In the genomic region with DNA sequence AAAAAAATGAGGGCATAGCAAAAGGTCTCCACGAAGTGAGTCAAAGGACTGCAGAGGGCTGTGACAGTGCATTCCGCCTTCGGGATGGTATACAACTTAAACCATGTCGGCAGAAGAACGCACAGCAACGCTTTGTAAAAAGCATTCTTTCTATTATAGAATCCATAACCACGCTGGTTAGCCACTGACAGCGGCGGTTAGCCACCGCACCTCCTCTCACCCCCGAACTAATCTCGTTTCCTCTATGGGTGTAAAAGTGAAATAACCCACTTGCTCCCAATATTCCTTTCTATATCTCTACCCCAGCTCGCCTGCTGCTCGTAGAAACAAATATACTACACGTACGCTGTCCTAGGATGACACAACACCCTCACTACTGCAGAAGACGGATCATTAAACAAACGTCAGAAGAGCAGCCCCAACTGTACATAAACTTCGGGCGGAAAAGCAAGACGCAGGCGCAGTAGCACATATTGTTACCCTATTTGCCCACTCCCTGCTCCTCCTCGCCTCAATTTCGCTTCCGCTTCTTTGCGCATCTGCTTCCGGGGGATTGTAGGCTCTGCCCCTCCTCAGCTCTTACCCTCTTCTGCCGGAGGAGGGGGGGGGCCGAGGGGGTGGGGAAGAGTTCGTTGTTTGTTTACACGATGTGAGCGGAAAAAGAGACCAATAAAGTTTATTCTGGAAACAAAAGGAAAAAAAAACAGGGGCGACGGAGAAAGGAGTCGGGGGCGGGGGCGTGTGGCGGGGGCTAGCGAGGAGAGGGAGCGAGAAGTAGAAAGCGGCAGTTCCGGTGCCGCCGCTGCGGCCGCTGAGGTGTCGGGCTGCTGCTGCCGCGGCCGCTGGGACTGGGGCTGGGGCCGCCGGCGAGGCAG, we compare ENCODE assay signal across 8 cellular contexts. TPM values are rescaled to one million over a fixed set of nuclear protein-coding genes. Genes with fewer than 3 reads are reported as not detected.
A peak's percentile ranks its signal among the peaks of the same experiment; 100 is the strongest.
DNase-seq lines count a peak whose midpoint lies in the region; ATAC-seq and TF ChIP-seq lines count a peak whose summit lies in the region.

A gene (plus strand): TSS at position 787 of the 875 bp plus-strand sequence. CDS start 50,469 bp downstream, outside the sequence.

- H3K36me3 ChIP-seq in DOHH2 (ENCODE audit: control insufficient read depth, low read length) (peaks cover 2% of the 10 kb centered on the region; the same call in 1 of the 2 replicates), GM23338 (ENCODE audit: insufficient read depth) (no peaks in the 10 kb centered on the region)

- H3K27ac Mint-ChIP-seq in GM23338 (peak within 1 kb of the TSS; percentile 66), natural killer cell (no peak within 1 kb of the TSS)

- H2AFZ ChIP-seq in GM23338: peak within 1 kb of the TSS; percentile 72

- H3K4me1 ChIP-seq in DOHH2 (ENCODE audit: control insufficient read depth, low read length) (peaks cover 26% of the 10 kb centered on the region), GM23338 (ENCODE audit: insufficient read depth) (peaks cover 18% of the 10 kb centered on the region)

- peaks cover 14% of the 10 kb centered on the region for H4K20me1 ChIP-seq in DOHH2 (ENCODE audit: control insufficient read depth, insufficient read depth, low read depth, low read length)
- no peaks in the 10 kb centered on the region; the same call in 1 of the 2 replicates for H4K20me1 ChIP-seq in GM23338 (replicated peaks; ENCODE audit: insufficient read depth)

- peak; percentile 97 for DNase-seq in GM23338 (ENCODE audit: low spot score)
- peak; percentile 98 for DNase-seq in LHCN-M2 (ENCODE audit: low read depth)
- peak; percentile 100 for DNase-seq in RPMI8226
- DNase-seq in activated T-helper 1 cell treated with anti-CD3 and anti-CD28 coated beads, Interleukin-2, amount 50 U/mL, for 16 hours (ENCODE audit: low read depth in 1 of 2, low spot score in 1 of 2): peak; percentile 84 to 89
- DNase-seq in fibroblast of peridontal ligament (ENCODE audit: extremely low read depth): peak; percentile 99
- peak; percentile 87 for DNase-seq in natural killer cell
- peak; percentile 95 for DNase-seq in stimulated activated naive CD4-positive, alpha-beta T cell treated with Interleukin-2 at 50 U/mL for 16 hours (lab: John Stamatoyannopoulos, UW)

- no peaks in the 10 kb centered on the region for H3K9me3 Mint-ChIP-seq in GM23338
- H3K9me3 Mint-ChIP-seq in natural killer cell: no peaks in the 10 kb centered on the region

- H3K79me2 ChIP-seq in DOHH2 (ENCODE audit: control insufficient read depth, low read length) (peaks cover 44% of the 10 kb centered on the region), GM23338 (replicated peaks; ENCODE audit: insufficient read depth) (peaks cover 39% of the 10 kb centered on the region)

- H3K27me3 Mint-ChIP-seq in GM23338 (ENCODE audit: insufficient read depth, low read depth, poor library complexity) (peaks cover 3% of the 10 kb centered on the region), natural killer cell (ENCODE audit: low read depth in 2 of 2) (peaks cover 4 to 8% of the 10 kb centered on the region in 2 donors)

- H3K4me2 ChIP-seq in DOHH2 (ENCODE audit: low read length) (peak within 1 kb of the TSS; percentile 84), GM23338 (peak within 1 kb of the TSS; percentile 94)

- TF ChIP-seq CTCF in DOHH2 (IDR thresholded peaks at IDR 0.05; ENCODE audit: low read depth, low read length, poor library complexity, severe bottlenecking) (no peak), GM23338 (conservative IDR thresholded peaks at IDR 0.05; ENCODE audit: low read depth in 2 of 2) (no peak), natural killer cell (IDR thresholded peaks at IDR 0.05) (no peak)

- H3K27me3 ChIP-seq in DOHH2 (ENCODE audit: control insufficient read depth, low read length) (no peaks in the 10 kb centered on the region), GM23338 (ENCODE audit: insufficient read depth) (no peaks in the 10 kb centered on the region)

- H3K4me3 ChIP-seq in DOHH2 (ENCODE audit: low read length) (peak within 1 kb of the TSS; percentile 85), GM23338 (peak within 1 kb of the TSS; percentile 93)

- H3F3A ChIP-seq in DOHH2 (ENCODE audit: control insufficient read depth, insufficient read depth) (0 out of 2 replicates have a peak, but pooled peaks cover 6% of the 10 kb centered on the region), GM23338 (replicated peaks; ENCODE audit: low read depth) (no peaks in the 10 kb centered on the region)

- intact Hi-C loops in natural killer cell (cut with micrococcal nuclease): loop anchor here (1.0 to 2.0 kb wide), 9 partner anchors 33 to 457 kb away; a partner anchor contains a TSS

- H3K27ac ChIP-seq in DOHH2 (ENCODE audit: low read depth, low read length): peak within 1 kb of the TSS; percentile 68
- H3K27ac ChIP-seq in GM23338 (ENCODE audit: low read depth): peak within 1 kb of the TSS; percentile 80

- ATAC-seq in GM23338: peak; percentile 86
- ATAC-seq in natural killer cell: peak; percentile 80 to 93 (median 85)

- H3K36me3 Mint-ChIP-seq in GM23338 (ENCODE audit: low read depth) (no peaks in the 10 kb centered on the region), natural killer cell (no peaks in the 10 kb centered on the region)

- H3K9me2 ChIP-seq in DOHH2 (replicated peaks; ENCODE audit: control insufficient read depth, low read length) (no peaks in the 10 kb centered on the region), GM23338 (ENCODE audit: insufficient read depth) (no peaks in the 10 kb centered on the region)

- peak within 1 kb of the TSS; percentile 94 for H3K4me3 Mint-ChIP-seq in GM23338
- peak within 1 kb of the TSS; percentile 98 for H3K4me3 Mint-ChIP-seq in natural killer cell

- H3K9me3 ChIP-seq in DOHH2 (ENCODE audit: control insufficient read depth, insufficient read depth, low read length): no peaks in the 10 kb centered on the region

- peaks cover 28% of the 10 kb centered on the region for H3K4me1 Mint-ChIP-seq in GM23338
- H3K4me1 Mint-ChIP-seq in natural killer cell: peaks cover 30 to 34% of the 10 kb centered on the region in 2 donors

TF ChIP-seq in GM23338, 12 proteins besides CTCF, POLR2A, EP300 and RAD21:
- TF ChIP-seq NANOG (IDR thresholded peaks at IDR 0.05; ENCODE audit: borderline replicate concordance) (0 out of 2 replicates have a peak, but pooled peaks have one; percentile 5), EZH2phosphoT487 (IDR thresholded peaks at IDR 0.05; ENCODE audit: unreplicated experiment) (no peak), CREB1 (CRISPR knock-in tag; IDR thresholded peaks at IDR 0.05; ENCODE audit: low read depth) (peak; percentile 53; the same call in 1 of the 2 replicates), POLR2AphosphoS5 (IDR thresholded peaks at IDR 0.05; ENCODE audit: low read depth) (peak; percentile 73; the same call in 1 of the 2 replicates)
- TF ChIP-seq, protein P1, sequence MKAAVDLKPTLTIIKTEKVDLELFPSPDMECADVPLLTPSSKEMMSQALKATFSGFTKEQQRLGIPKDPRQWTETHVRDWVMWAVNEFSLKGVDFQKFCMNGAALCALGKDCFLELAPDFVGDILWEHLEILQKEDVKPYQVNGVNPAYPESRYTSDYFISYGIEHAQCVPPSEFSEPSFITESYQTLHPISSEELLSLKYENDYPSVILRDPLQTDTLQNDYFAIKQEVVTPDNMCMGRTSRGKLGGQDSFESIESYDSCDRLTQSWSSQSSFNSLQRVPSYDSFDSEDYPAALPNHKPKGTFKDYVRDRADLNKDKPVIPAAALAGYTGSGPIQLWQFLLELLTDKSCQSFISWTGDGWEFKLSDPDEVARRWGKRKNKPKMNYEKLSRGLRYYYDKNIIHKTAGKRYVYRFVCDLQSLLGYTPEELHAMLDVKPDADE (IDR thresholded peaks at IDR 0.05): peak; percentile 81

RNA-seq across cellular contexts. Expression of the gene that starts here (rescaled TPM):
- 12.3 and 13.4 TPM in 2 replicates for total RNA-seq in GM23338 (2014; rRNA removed; shearing (Covaris generic))
- 5.0 and 5.1 TPM in 2 replicates for polyA plus RNA-seq in GM23338 (2016; fragmentation: Nextera tagmentation; extraction: Ambion mirVana)
- 16.5 and 22.8 TPM in 2 replicates for total RNA-seq in LHCN-M2 (2014; rRNA removed)
- polyA plus RNA-seq in LHCN-M2 (2012): 5.3 TPM
- 10 to 100 TPM; 37.1 to 40.9 (median 40.2) TPM for total RNA-seq in natural killer cell

Comparison
In these comparisons a context has a peak if more than half of its experiments do, and no peak if none do; other contexts are left out.
1. Peak in every context shown above with its lines: DNase-seq, ATAC-seq, H3K4me3 ChIP-seq and H3K27ac ChIP-seq.